1 cellular context compared by ENCODE assay signal in genomic region chr17:59842901-59843652, GRCh38.
TF ChIP-seq lines count a peak whose summit lies in the region.

No MANE protein-coding gene starts in this region.

TF ChIP-seq in H1, 55 proteins besides CTCF, POLR2A, EP300 and RAD21:
- TF ChIP-seq CBX5 (IDR thresholded peaks at IDR 0.05; ENCODE audit: low read depth, low read length) (no peak), SIN3A (conservative IDR thresholded peaks at IDR 0.05 in 1 of 2, IDR thresholded peaks at IDR 0.05 in 1 of 2; ENCODE audit: low read depth in 1 of 2, low read length in 2 of 2) (no peak; a peak in 1 of 4 replicates), CTBP2 (IDR thresholded peaks at IDR 0.05; ENCODE audit: borderline replicate concordance, insufficient read depth, insufficient read length, low read length) (no peak), EGR1 (IDR thresholded peaks at IDR 0.05; ENCODE audit: borderline replicate concordance, low read depth, low read length) (no peak), USF2 (IDR thresholded peaks at IDR 0.05; ENCODE audit: low read length) (0 out of 2 replicates have a peak, but pooled peaks have one; percentile 22), YY1 (IDR thresholded peaks at IDR 0.05; ENCODE audit: low read depth, low read length) (no peak), NRF1 (IDR thresholded peaks at IDR 0.05; ENCODE audit: low read depth, low read length) (no peak), BRCA1 (IDR thresholded peaks at IDR 0.05; ENCODE audit: low read depth, low read length) (no peak), SP1 (IDR thresholded peaks at IDR 0.05; ENCODE audit: low read depth, low read length) (no peak), POLR2AphosphoS5 (IDR thresholded peaks at IDR 0.05; ENCODE audit: low read depth, low read length) (peak; percentile 98), SUZ12 (IDR thresholded peaks at IDR 0.05; ENCODE audit: low read length) (no peak), ZNF274 (IDR thresholded peaks at IDR 0.05; ENCODE audit: borderline replicate concordance, extremely low read depth, low read length) (no peak), CHD2 (IDR thresholded peaks at IDR 0.05; ENCODE audit: low read length) (peak; percentile 52; the same call in 1 of the 2 replicates), JUN (IDR thresholded peaks at IDR 0.05; ENCODE audit: low read depth, low read length) (no peak), TCF12 (IDR thresholded peaks at IDR 0.05; ENCODE audit: low read depth, low read length) (no peak), HDAC6 (IDR thresholded peaks at IDR 0.05; ENCODE audit: low read depth, low read length) (no peak), SP2 (IDR thresholded peaks at IDR 0.05; ENCODE audit: low read length) (no peak), EZH2 (IDR thresholded peaks at IDR 0.05; ENCODE audit: low read depth, low read length, severe bottlenecking) (no peak), FOSL1 (IDR thresholded peaks at IDR 0.05; ENCODE audit: insufficient read depth, low read depth, low read length) (no peak), SP4 (IDR thresholded peaks at IDR 0.05; ENCODE audit: low read length) (no peak), RNF2 (IDR thresholded peaks at IDR 0.05; ENCODE audit: borderline replicate concordance, low read depth, low read length, missing control alignments, poor library complexity, severe bottlenecking) (no peak), CREB1 (IDR thresholded peaks at IDR 0.05) (no peak), ASH2L (IDR thresholded peaks at IDR 0.05; ENCODE audit: low read length) (no peak), HDAC2 (IDR thresholded peaks at IDR 0.05; ENCODE audit: borderline replicate concordance in 1 of 2, low read depth in 2 of 2, low read length in 2 of 2) (no peak), CHD7 (IDR thresholded peaks at IDR 0.05; ENCODE audit: insufficient replicate concordance, low read length) (peak; percentile 27)
